In genomic region chr5:178273041-178273440, GRCh38 we compare ENCODE assay signal across 27 cellular contexts.
"Had no signal": no experiment of that assay in that cellular context is flagged by ENCODE, and none has a peak within 500 bp of the region (broad histone marks: within the 10 kb centered on the region; RNA-seq: fewer than 3 reads in every experiment).

No MANE protein-coding gene starts in this region.

- H3K27me3 ChIP-seq: right atrium auricular region had no signal

- DNase-seq: dermis blood vessel endothelial cell; effector memory CD4-positive, alpha-beta T cell; erythroblast; esophagus squamous epithelium; foreskin melanocyte; glutamatergic neuron; hippocampal formation; immature natural killer cell; islet precursor cell; left ventricle myocardium superior; lower lobe of right lung; nucleus accumbens; sigmoid colon; stimulated activated CD4-positive, alpha-beta T cell treated with anti-CD3 and anti-CD28 coated beads, Interleukin-2, amount 100 ng/mL, for 24 hours; stimulated activated CD4-positive, alpha-beta T cell treated with anti-CD3 and anti-CD28 coated beads, Interleukin-4, amount 100 ng/mL, for 24 hours; stimulated activated naive CD4-positive, alpha-beta T cell treated with Interleukin-2 at 50 U/mL for 16 hours; stomach; tibial artery had no signal

- H3K4me3 ChIP-seq: coronary artery, esophagus squamous epithelium, heart right ventricle, lower lobe of right lung, prostate gland, right atrium auricular region, sigmoid colon, stomach, tibial artery had no signal

- H3K4me3 Mint-ChIP-seq: immature natural killer cell; naive thymus-derived CD8-positive, alpha-beta T cell; stimulated activated effector memory CD8-positive, alpha-beta T cell treated with anti-CD3 and anti-CD28 coated beads, Interleukin-12 subunit alpha, Interleukin-12 subunit beta, amount 100 ng/mL, for 72 hours; type B pancreatic cell had no signal

- ATAC-seq: heart right ventricle; left ventricle myocardium superior; naive thymus-derived CD8-positive, alpha-beta T cell; stimulated activated effector memory CD8-positive, alpha-beta T cell treated with anti-CD3 and anti-CD28 coated beads, Interleukin-12 subunit alpha, Interleukin-12 subunit beta, amount 100 ng/mL, for 72 hours had no signal

- H3K4me1 Mint-ChIP-seq: naive thymus-derived CD8-positive, alpha-beta T cell; stimulated activated effector memory CD8-positive, alpha-beta T cell treated with anti-CD3 and anti-CD28 coated beads, Interleukin-12 subunit alpha, Interleukin-12 subunit beta, amount 100 ng/mL, for 72 hours had no signal

- H3K9me3 ChIP-seq: lower lobe of right lung, prostate gland, right atrium auricular region, sigmoid colon had no signal

- H3K27ac Mint-ChIP-seq: immature natural killer cell; naive thymus-derived CD8-positive, alpha-beta T cell; stimulated activated effector memory CD8-positive, alpha-beta T cell treated with anti-CD3 and anti-CD28 coated beads, Interleukin-12 subunit alpha, Interleukin-12 subunit beta, amount 100 ng/mL, for 72 hours; type B pancreatic cell had no signal

- H3K9me3 Mint-ChIP-seq: immature natural killer cell; naive thymus-derived CD8-positive, alpha-beta T cell; stimulated activated effector memory CD8-positive, alpha-beta T cell treated with anti-CD3 and anti-CD28 coated beads, Interleukin-12 subunit alpha, Interleukin-12 subunit beta, amount 100 ng/mL, for 72 hours had no signal

- H3K4me1 ChIP-seq: esophagus squamous epithelium, lower lobe of right lung, prostate gland, right atrium auricular region, sigmoid colon, stomach, tibial artery had no signal

- H3K27ac ChIP-seq: coronary artery, esophagus squamous epithelium, heart right ventricle, lower lobe of right lung, prostate gland, right atrium auricular region, sigmoid colon, stomach, tibial artery had no signal

- FAIRE-seq: endometrium, urothelium cell line had no signal

- H3K36me3 Mint-ChIP-seq: immature natural killer cell; naive thymus-derived CD8-positive, alpha-beta T cell; stimulated activated effector memory CD8-positive, alpha-beta T cell treated with anti-CD3 and anti-CD28 coated beads, Interleukin-12 subunit alpha, Interleukin-12 subunit beta, amount 100 ng/mL, for 72 hours; type B pancreatic cell had no signal

- H3K36me3 ChIP-seq: esophagus squamous epithelium, heart right ventricle, lower lobe of right lung, prostate gland, right atrium auricular region, sigmoid colon, stomach, tibial artery had no signal
